9 cellular contexts compared by ENCODE assay signal in genomic region chr14:91872517-91873470, GRCh38. TPM values are rescaled to one million over a fixed set of nuclear protein-coding genes. Genes with fewer than 3 reads are reported as not detected.
DNase-seq lines count a peak whose midpoint lies in the region; ATAC-seq and TF ChIP-seq lines count a peak whose summit lies in the region.
"Had no signal": no experiment of that assay in that cellular context is flagged by ENCODE, and none has a peak within 500 bp of the region (broad histone marks: within the 10 kb centered on the region; RNA-seq: fewer than 3 reads in every experiment).

No MANE protein-coding gene starts in this region.

- peak overlapping the region; percentile 80 to 100 (median 98) for H3K27ac Mint-ChIP-seq in CD8-positive, alpha-beta memory T cell
- no peak overlapping the region; a peak in 1 of 7 replicates for H3K27ac Mint-ChIP-seq in H9

- no peak overlapping the region for H2BK15ac ChIP-seq in H9 (ENCODE audit: low read depth, low read length)

- ATAC-seq in GM21619 (IDR thresholded peaks at IDR 0.05; ENCODE audit: unreplicated experiment): peak; percentile 6
- peak; percentile 88 to 90 for ATAC-seq in lower lobe of right lung
- ATAC-seq in HG03442 (IDR thresholded peaks at IDR 0.05; ENCODE audit: unreplicated experiment): no peak

- intact Hi-C loops in ascending aorta (cut with DNase I): loop anchor here (1.0 to 5.0 kb wide), 3 partner anchors 25 to 45 kb away; no protein-coding TSS in a partner anchor
- intact Hi-C loops in lower lobe of right lung (cut with DNase I): no loop called here

- peaks cover 98% of the 10 kb centered on the region for H3K4me1 ChIP-seq in CD8-positive, alpha-beta memory T cell (ENCODE audit: insufficient read depth, low read length)
- H3K4me1 ChIP-seq in ascending aorta: peaks cover 13 to 20% of the 10 kb centered on the region in 2 donors
- H3K4me1 ChIP-seq in lower lobe of right lung: peaks cover 60% of the 10 kb centered on the region
- H3K4me1 ChIP-seq in H9 (ENCODE audit: insufficient read depth, low read length): no peaks in the 10 kb centered on the region

- peaks cover 90 to 100% (median 100%) of the 10 kb centered on the region in 3 donors for H3K4me1 Mint-ChIP-seq in CD8-positive, alpha-beta memory T cell
- H3K4me1 Mint-ChIP-seq in H9: peaks cover 17 to 26% of the 10 kb centered on the region in 2 experiments

- H3K4ac ChIP-seq in H9 (ENCODE audit: low read depth, low read length): no peak overlapping the region

- no peak overlapping the region for H3K18ac ChIP-seq in H9 (ENCODE audit: insufficient read length, low read depth, low read length)

- H3K4me3 ChIP-seq in CD8-positive, alpha-beta memory T cell (ENCODE audit: low read length): peak overlapping the region; percentile 85
- H3K4me3 ChIP-seq in ascending aorta: peak overlapping the region in 1 of 2 donors; percentile 18
- peak overlapping the region; percentile 12 for H3K4me3 ChIP-seq in lower lobe of right lung

- H3K79me2 ChIP-seq in H9 (ENCODE audit: insufficient read depth, low read length): no peaks in the 10 kb centered on the region

- peak overlapping the region; percentile 69 to 91 (median 80) for H3K4me3 Mint-ChIP-seq in CD8-positive, alpha-beta memory T cell
- no peak overlapping the region for H3K4me3 Mint-ChIP-seq in H9

- H3K36me3 ChIP-seq in CD8-positive, alpha-beta memory T cell (ENCODE audit: insufficient read depth, low read length): no peaks in the 10 kb centered on the region
- H3K36me3 ChIP-seq in ascending aorta (peaks cover 74 to 78% of the 10 kb centered on the region in 2 donors), lower lobe of right lung (peaks cover 32% of the 10 kb centered on the region)

- H4K8ac ChIP-seq in H9 (replicated peaks; ENCODE audit: insufficient read length, low read depth, low read length): no peak overlapping the region

- H3K36me3 Mint-ChIP-seq in CD8-positive, alpha-beta memory T cell: peaks cover 0 to 2% (median 1%) of the 10 kb centered on the region in 3 donors
- H3K36me3 Mint-ChIP-seq in H9 (ENCODE audit: insufficient read depth in 1 of 3, low read depth in 3 of 3): no peaks in the 10 kb centered on the region; a peak in 1 of 7 replicates

- no peaks in the 10 kb centered on the region for H3K79me1 ChIP-seq in H9 (ENCODE audit: insufficient read depth, low read depth, low read length, poor library complexity, severe bottlenecking)

- POLR2A ChIA-PET in CD8-positive, alpha-beta memory T cell (lab: Charles Lee): interaction anchor here (0.9 to 3.3 kb wide), 6 partner anchors 9 to 37 kb away, joined by 3 to 22 read pairs (median 4); no protein-coding TSS in a partner anchor

- H4K91ac ChIP-seq in H9 (ENCODE audit: insufficient read length, low read depth, low read length): no peak overlapping the region

- H3K23me2 ChIP-seq in H9 (ENCODE audit: insufficient read length, low read depth, low read length, poor library complexity, severe bottlenecking): no peaks in the 10 kb centered on the region

- no peak overlapping the region for H3K14ac ChIP-seq in H9 (ENCODE audit: insufficient read depth, low read length)

- H4K5ac ChIP-seq in H9 (ENCODE audit: insufficient read length, low read depth, low read length): no peak overlapping the region

- H3K27ac ChIP-seq in CD8-positive, alpha-beta memory T cell (ENCODE audit: low read depth, low read length): peak overlapping the region; percentile 68
- peak overlapping the region; percentile 77 to 78 for H3K27ac ChIP-seq in ascending aorta
- peak overlapping the region; percentile 81 for H3K27ac ChIP-seq in lower lobe of right lung
- no peak overlapping the region for H3K27ac ChIP-seq in H9 (ENCODE audit: insufficient read length, low read depth, low read length)
- H3K27ac ChIP-seq: HL-60 had no signal

- no peak overlapping the region for H2BK12ac ChIP-seq in H9 (ENCODE audit: insufficient read length, low read depth, low read length)

- no peaks in the 10 kb centered on the region for H3K9me3 ChIP-seq in CD8-positive, alpha-beta memory T cell (ENCODE audit: low read length)
- no peaks in the 10 kb centered on the region for H3K9me3 ChIP-seq in ascending aorta
- H3K9me3 ChIP-seq in lower lobe of right lung: no peaks in the 10 kb centered on the region
- H3K9me3 ChIP-seq in H9 (ENCODE audit: control insufficient read depth, low read depth, low read length): no peaks in the 10 kb centered on the region

- no peak overlapping the region for H2AFZ ChIP-seq in H9 (ENCODE audit: low read length)

- no peak for TF ChIP-seq CTCF in ascending aorta (IDR thresholded peaks at IDR 0.05)
- no peak for TF ChIP-seq CTCF in lower lobe of right lung (IDR thresholded peaks at IDR 0.05)
- TF ChIP-seq CTCF in H9 (conservative IDR thresholded peaks at IDR 0.05): no peak

- DNase-seq in CD8-positive, alpha-beta memory T cell: peak; percentile 53 to 83 (median 76)
- DNase-seq in NCI-H1048 (lab: John Stamatoyannopoulos, UW): peak; percentile 57
- DNase-seq in ascending aorta (ENCODE audit: low spot score in 2 of 2): peak; percentile 62 to 95
- DNase-seq in lower lobe of right lung: peak; percentile 85
- no peak for DNase-seq in HuH-7 (ENCODE audit: low spot score)
- no peak for DNase-seq in H9

- H3K56ac ChIP-seq in H9 (ENCODE audit: insufficient read length, low read depth, low read length): no peak overlapping the region

- H4K20me1 ChIP-seq in H9 (ENCODE audit: control insufficient read depth, insufficient read depth, insufficient read length): no peaks in the 10 kb centered on the region

- CTCF ChIA-PET in CD8-positive, alpha-beta memory T cell (lab: Charles Lee): interaction anchor here (1.2 to 2.4 kb wide), 8 partner anchors 9 to 73 kb away, joined by 3 to 11 read pairs (median 6); no protein-coding TSS in a partner anchor

- no CpG with 5 or more reads among the region's 15 CpGs for WGBS in H9 (ENCODE audit: extremely low coverage, insufficient read length, low lambda C conversion rate)

- H3K27me3 Mint-ChIP-seq in CD8-positive, alpha-beta memory T cell: peaks cover 0 to 2% of the 10 kb centered on the region in 2 donors
- H3K27me3 Mint-ChIP-seq in H9 (ENCODE audit: low read depth): peaks cover 3% of the 10 kb centered on the region

- H2BK5ac ChIP-seq in H9 (ENCODE audit: insufficient read length, low read length): no peak overlapping the region

- H2BK20ac ChIP-seq in H9 (ENCODE audit: low read depth, low read length, poor library complexity, severe bottlenecking): no peak overlapping the region

- no peak overlapping the region for H3K23ac ChIP-seq in H9 (ENCODE audit: insufficient read length, low read depth, low read length)

- no peak overlapping the region for H3K4me2 ChIP-seq in H9 (ENCODE audit: insufficient read depth, insufficient read length, low read length)

- no peaks in the 10 kb centered on the region for H3K27me3 ChIP-seq in CD8-positive, alpha-beta memory T cell (ENCODE audit: insufficient read depth, low read length, poor library complexity, severe bottlenecking)
- H3K27me3 ChIP-seq in ascending aorta: no peaks in the 10 kb centered on the region
- H3K27me3 ChIP-seq in lower lobe of right lung (ENCODE audit: low read depth): no peaks in the 10 kb centered on the region
- no peaks in the 10 kb centered on the region for H3K27me3 ChIP-seq in H9 (ENCODE audit: insufficient read depth, low read length)

- no peaks in the 10 kb centered on the region for H3K9me3 Mint-ChIP-seq in CD8-positive, alpha-beta memory T cell
- H3K9me3 Mint-ChIP-seq in H9: peaks cover 6% of the 10 kb centered on the region in 2 experiments; a peak in 3 of 5 replicates

- no peak overlapping the region for H3T11ph ChIP-seq in H9 (ENCODE audit: low read length)

- no peak overlapping the region for H2BK120ac ChIP-seq in H9 (ENCODE audit: low read depth, low read length, poor library complexity, severe bottlenecking)

- H2AK5ac ChIP-seq in H9 (ENCODE audit: insufficient read length, low read length): no peak overlapping the region

- H3K9ac ChIP-seq in H9 (ENCODE audit: extremely low read depth, insufficient read length, low read length): no peak overlapping the region

RNA-seq across cellular contexts. Expression of gene TC2N, which starts 5.5 kb away (rescaled TPM):
- 10 to 100 TPM; 43.1 to 45.2 TPM for total RNA-seq in CD8-positive, alpha-beta memory T cell
- 228 TPM for polyA plus RNA-seq in CD8-positive, alpha-beta memory T cell
- 37.8 TPM for total RNA-seq in ascending aorta
- 53.1 TPM for total RNA-seq in lower lobe of right lung
- total RNA-seq in H9 (2021): 16.2 and 16.4 TPM in 2 replicates

Comparison
In these comparisons a context has a peak if more than half of its experiments do, and no peak if none do; other contexts are left out.
1. DNase-seq: peak in CD8-positive, alpha-beta memory T cell (5 of 5), NCI-H1048 (single experiment), ascending aorta (2 of 2) and lower lobe of right lung (single experiment); none in HuH-7 (single experiment) and H9 (single experiment).
2. H3K27ac Mint-ChIP-seq: peak in CD8-positive, alpha-beta memory T cell (8 of 8); none in H9 (0 of 3).
3. H3K4me3 Mint-ChIP-seq: peak in CD8-positive, alpha-beta memory T cell (7 of 7); none in H9 (0 of 2).